34 cellular contexts compared by ENCODE assay signal in genomic region chr14:28240909-28241308, GRCh38.
"Had no signal": no experiment of that assay in that cellular context is flagged by ENCODE, and none has a peak within 500 bp of the region (broad histone marks: within the 10 kb centered on the region; RNA-seq: fewer than 3 reads in every experiment).

No MANE protein-coding gene starts in this region.

- H3K9me3 ChIP-seq: MG63 had no signal

- H3K27me3 ChIP-seq: MG63 had no signal

- H3K4me3 ChIP-seq: MG63 had no signal

- DNase-seq: Kasumi-1, MG63, MM.1S, MV-4-11, NCI-H1048, NCI-H1092, NCI-H1092 treated with DMSO at 0.1 percent for 48 hours, NCI-H1105, NCI-H1105 treated with DMSO at 0.1 percent for 48 hours, NCI-H1417, NCI-H1417 treated with DMSO at 0.1 percent for 48 hours, NCI-H1436, NCI-H1436 treated with DMSO at 0.1 percent for 48 hours, NCI-H146, NCI-H1694, NCI-H1694 treated with DMSO at 0.1 percent for 48 hours, NCI-H187, NCI-H187 treated with DMSO at 0.1 percent for 48 hours, NCI-H1930, NCI-H2029, NCI-H2029 treated with DMSO at 0.1 percent for 48 hours, NCI-H2081, NCI-H2081 treated with DMSO at 0.1 percent for 48 hours, NCI-H2107, NCI-H2171, NCI-H2171 treated with DMSO at 0.1 percent for 48 hours, NCI-H2227 treated with DMSO at 0.1 percent for 48 hours, NCI-H226, NCI-H345, NCI-H446, NCI-H446 treated with DMSO at 0.1 percent for 48 hours, NCI-H510A, NCI-H510A treated with DMSO at 0.1 percent for 48 hours, NCI-H524 had no signal

- H3K36me3 ChIP-seq: MG63 had no signal
